26 cellular contexts compared by ENCODE assay signal in genomic region chr5:17441351-17441750, GRCh38. TPM values are rescaled to one million over a fixed set of nuclear protein-coding genes. Genes with fewer than 3 reads are reported as not detected.
A peak's percentile ranks its signal among the peaks of the same experiment; 100 is the strongest.
DNase-seq lines count a peak whose midpoint lies in the region; ATAC-seq and TF ChIP-seq lines count a peak whose summit lies in the region.
"Had no signal": no experiment of that assay in that cellular context is flagged by ENCODE, and none has a peak within 500 bp of the region (broad histone marks: within the 10 kb centered on the region; RNA-seq: fewer than 3 reads in every experiment).

No MANE protein-coding gene starts in this region.

- DNase-seq in AG09309 (ENCODE audit: low read depth) (peak; percentile 72), HS-5 (ENCODE audit: low read depth) (peak; percentile 71), astrocyte of the spinal cord (ENCODE audit: low read depth, low spot score) (peak; percentile 91), myocyte (ENCODE audit: low read depth) (peak; percentile 5), RKO (ENCODE audit: low spot score) (no peak), posterior cingulate gyrus (no peak), gastrocnemius medialis (no peak)
- DNase-seq: activated B cell treated with CpG ODN at 0.5 μM for 24 hours; BE2C; Caco-2; effector memory CD4-positive, alpha-beta T cell; hypothalamus; Kasumi-1; kidney glomerular epithelial cell; mesendoderm; NCI-H1417 treated with DMSO at 0.1 percent for 48 hours; NCI-H2171; NCI-H774; PC-9; stimulated activated naive B cell treated with anti-CD40 and anti-IgM and Interleukin-4, amounts not matched to agents 10 μg/mL and 1 μg/mL and 100 μg/mL, for 72 hours; T-helper 2 cell had no signal

- H3K4me3 ChIP-seq in AG09309 (ENCODE audit: control insufficient read depth, low read depth, low read length) (no peak overlapping the region), astrocyte of the spinal cord (ENCODE audit: low read depth, low read length) (no peak overlapping the region), gastrocnemius medialis (no peak overlapping the region)
- H3K4me3 ChIP-seq: HAP-1, PC-9, SJSA1, tibial nerve had no signal

- H3K4me1 ChIP-seq in gastrocnemius medialis: no peaks in the 10 kb centered on the region
- H3K4me1 ChIP-seq: BE2C, Caco-2, HAP-1 had no signal

- H3K36me3 ChIP-seq in gastrocnemius medialis: no peaks in the 10 kb centered on the region
- H3K36me3 ChIP-seq: BE2C, HAP-1, SJSA1, tibial nerve had no signal

- TF ChIP-seq POLR2A in gastrocnemius medialis (IDR thresholded peaks at IDR 0.05): no peak

- intact Hi-C loops in posterior cingulate gyrus (cut with DNase I): no loop called here
- intact Hi-C loops in gastrocnemius medialis (cut with DNase I; ENCODE audit: low total_unique reads): no loop called here

- H3K27me3 ChIP-seq in gastrocnemius medialis: no peaks in the 10 kb centered on the region
- H3K27me3 ChIP-seq: BE2C, SJSA1, tibial nerve had no signal

- TF ChIP-seq CTCF in AG09309 (IDR thresholded peaks at IDR 0.05; ENCODE audit: control insufficient read depth, insufficient read depth, low read depth, low read length, missing control alignments) (no peak), astrocyte of the spinal cord (IDR thresholded peaks at IDR 0.05; ENCODE audit: low read depth, low read length) (no peak), gastrocnemius medialis (IDR thresholded peaks at IDR 0.05 in 4 of 5, conservative IDR thresholded peaks at IDR 0.05 in 1 of 5) (no peak)

- no peak overlapping the region for H3K27ac ChIP-seq in gastrocnemius medialis
- H3K27ac ChIP-seq: PC-9, SJSA1, tibial nerve had no signal

- ATAC-seq in HG03469 (IDR thresholded peaks at IDR 0.05; ENCODE audit: unreplicated experiment) (no peak), gastrocnemius medialis (no peak)
- ATAC-seq: stimulated activated naive B cell treated with anti-CD40 and anti-IgM and Interleukin-4, amounts not matched to agents 10 μg/mL and 1 μg/mL and 100 μg/mL, for 72 hours had no signal

- no peaks in the 10 kb centered on the region for H3K9me3 ChIP-seq in gastrocnemius medialis
- H3K9me3 ChIP-seq: BE2C, HAP-1, SJSA1 had no signal

- in situ Hi-C loops in astrocyte of the spinal cord (cut with HindIII; ENCODE audit: low sequenced_read_pairs) (no loop called here), gastrocnemius medialis (cut with MboI; ENCODE audit: low sequenced_read_pairs in 4 of 4) (no loop called here)

RNA-seq across cellular contexts. Expression of gene TAF11L2, which starts 56.7 kb away (rescaled TPM):
- total RNA-seq in myocyte (not detected in 2 replicates), gastrocnemius medialis (not detected)
- polyA plus RNA-seq in myocyte (2012): not detected
- total RNA-seq: activated B cell treated with CpG ODN at 0.5 μM for 24 hours, Caco-2, PC-9, pulmonary artery endothelial cell, SJSA1, tibial nerve had no signal

Comparison
In these comparisons a context has a peak if more than half of its experiments do, and no peak if none do; other contexts are left out.
1. DNase-seq: peak in AG09309 (single experiment), HS-5 (single experiment), astrocyte of the spinal cord (single experiment) and myocyte (single experiment); none in RKO (single experiment), posterior cingulate gyrus (0 of 10) and gastrocnemius medialis (0 of 2).